Comparison of ENCODE assay signal across 13 cellular contexts in the genomic region with DNA sequence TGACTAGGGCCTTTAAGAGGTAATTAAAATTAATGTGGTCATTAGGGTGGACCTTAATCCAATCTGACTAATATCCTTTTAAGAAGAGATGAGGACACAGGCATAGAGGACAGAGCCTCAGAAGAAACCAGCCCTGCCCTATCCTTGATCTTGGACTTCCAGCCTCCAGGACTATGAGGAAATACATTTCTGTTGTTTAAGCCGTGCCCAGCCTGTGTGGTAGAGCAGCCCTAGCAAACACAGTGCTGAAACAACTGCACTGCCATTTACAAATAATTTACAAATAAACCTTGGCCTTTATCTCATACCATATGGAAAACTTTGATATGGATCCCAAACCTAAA. TPM values are rescaled to one million over a fixed set of nuclear protein-coding genes. Genes with fewer than 3 reads are reported as not detected.
A peak's percentile ranks its signal among the peaks of the same experiment; 100 is the strongest.
DNase-seq lines count a peak whose midpoint lies in the region; ATAC-seq and TF ChIP-seq lines count a peak whose summit lies in the region.
"Had no signal": no experiment of that assay in that cellular context is flagged by ENCODE, and none has a peak within 500 bp of the region (broad histone marks: within the 10 kb centered on the region; RNA-seq: fewer than 3 reads in every experiment).

No MANE protein-coding gene starts in this region.

- no peak overlapping the region for H3K9ac ChIP-seq in SK-N-MC (ENCODE audit: insufficient read length)

- no peaks in the 10 kb centered on the region for H3K9me3 Mint-ChIP-seq in activated naive CD8-positive, alpha-beta T cell treated with anti-CD3 and anti-CD28 coated beads for 36 hours
- H3K9me3 Mint-ChIP-seq in activated naive CD8-positive, alpha-beta T cell treated with anti-CD3 and anti-CD28 coated beads, Interleukin-2, amount 50 U/mL, for 24 hours: no peaks in the 10 kb centered on the region
- H3K9me3 Mint-ChIP-seq: CD8-positive, alpha-beta memory T cell; H9 had no signal

- H3K4me3 ChIP-seq in SK-N-MC: no peak overlapping the region
- H3K4me3 ChIP-seq: BLaER1 treated with 17β-estradiol and CSF1 and Interleukin-3, amounts not matched to agents 10 nM and 100 nM had no signal

- H3K27ac ChIP-seq in SK-N-MC: peak overlapping the region; percentile 67
- no peak overlapping the region for H3K27ac ChIP-seq in caudate nucleus (ENCODE audit: low read depth, low read length)
- H3K27ac ChIP-seq: BLaER1 treated with 17β-estradiol and CSF1 and Interleukin-3, amounts not matched to agents 10 nM and 100 nM; HL-60 had no signal

- H3K36me3 Mint-ChIP-seq in activated naive CD8-positive, alpha-beta T cell treated with anti-CD3 and anti-CD28 coated beads for 36 hours: peaks cover 46% of the 10 kb centered on the region
- peaks cover 61% of the 10 kb centered on the region for H3K36me3 Mint-ChIP-seq in activated naive CD8-positive, alpha-beta T cell treated with anti-CD3 and anti-CD28 coated beads, Interleukin-2, amount 50 U/mL, for 24 hours (ENCODE audit: low read depth)

- H3K4me3 Mint-ChIP-seq in activated naive CD8-positive, alpha-beta T cell treated with anti-CD3 and anti-CD28 coated beads for 36 hours: no peak overlapping the region
- no peak overlapping the region for H3K4me3 Mint-ChIP-seq in activated naive CD8-positive, alpha-beta T cell treated with anti-CD3 and anti-CD28 coated beads, Interleukin-2, amount 50 U/mL, for 24 hours
- H3K4me3 Mint-ChIP-seq: H9 had no signal

- peaks cover 87% of the 10 kb centered on the region for H3K36me3 ChIP-seq in SK-N-MC (ENCODE audit: insufficient read depth, low read length)

- ATAC-seq in activated naive CD8-positive, alpha-beta T cell treated with anti-CD3 and anti-CD28 coated beads, Interleukin-2, amount 50 U/mL, for 24 hours: no peak
- no peak for ATAC-seq in GM21447 (IDR thresholded peaks at IDR 0.05; ENCODE audit: unreplicated experiment)
- no peak for ATAC-seq in SK-N-SH treated with all-trans-retinoic acid at 6 μM for 48 hours

- no peaks in the 10 kb centered on the region for H3K27me3 Mint-ChIP-seq in activated naive CD8-positive, alpha-beta T cell treated with anti-CD3 and anti-CD28 coated beads for 36 hours
- no peaks in the 10 kb centered on the region for H3K27me3 Mint-ChIP-seq in activated naive CD8-positive, alpha-beta T cell treated with anti-CD3 and anti-CD28 coated beads, Interleukin-2, amount 50 U/mL, for 24 hours

- peak overlapping the region; percentile 38 for H3K27ac Mint-ChIP-seq in activated naive CD8-positive, alpha-beta T cell treated with anti-CD3 and anti-CD28 coated beads for 36 hours
- H3K27ac Mint-ChIP-seq in activated naive CD8-positive, alpha-beta T cell treated with anti-CD3 and anti-CD28 coated beads, Interleukin-2, amount 50 U/mL, for 24 hours: no peak overlapping the region

- peaks cover 67% of the 10 kb centered on the region for H3K4me1 Mint-ChIP-seq in activated naive CD8-positive, alpha-beta T cell treated with anti-CD3 and anti-CD28 coated beads for 36 hours
- peaks cover 78% of the 10 kb centered on the region for H3K4me1 Mint-ChIP-seq in activated naive CD8-positive, alpha-beta T cell treated with anti-CD3 and anti-CD28 coated beads, Interleukin-2, amount 50 U/mL, for 24 hours

- DNase-seq in activated naive CD8-positive, alpha-beta T cell treated with anti-CD3 and anti-CD28 coated beads for 36 hours: no peak
- DNase-seq in activated naive CD8-positive, alpha-beta T cell treated with anti-CD3 and anti-CD28 coated beads, Interleukin-2, amount 50 U/mL, for 24 hours: no peak
- DNase-seq in SK-N-MC (ENCODE audit: low read depth, low spot score) (no peak), islet precursor cell (peak; percentile 13), NCI-H774 (lab: John Stamatoyannopoulos, UW) (no peak), caudate nucleus (lab: John Stamatoyannopoulos, UW) (no peak)
- DNase-seq: H9, SIG-M5 had no signal

- H3K9me3 ChIP-seq in SK-N-MC (ENCODE audit: low read depth, low read length): no peaks in the 10 kb centered on the region
- H3K9me3 ChIP-seq: BLaER1 treated with 17β-estradiol and CSF1 and Interleukin-3, amounts not matched to agents 10 nM and 100 nM had no signal

TF ChIP-seq in SK-N-SH treated with all-trans-retinoic acid at 6 μM for 48 hours, 23 proteins besides CTCF, POLR2A, EP300 and RAD21:
- TF ChIP-seq, protein P1, sequence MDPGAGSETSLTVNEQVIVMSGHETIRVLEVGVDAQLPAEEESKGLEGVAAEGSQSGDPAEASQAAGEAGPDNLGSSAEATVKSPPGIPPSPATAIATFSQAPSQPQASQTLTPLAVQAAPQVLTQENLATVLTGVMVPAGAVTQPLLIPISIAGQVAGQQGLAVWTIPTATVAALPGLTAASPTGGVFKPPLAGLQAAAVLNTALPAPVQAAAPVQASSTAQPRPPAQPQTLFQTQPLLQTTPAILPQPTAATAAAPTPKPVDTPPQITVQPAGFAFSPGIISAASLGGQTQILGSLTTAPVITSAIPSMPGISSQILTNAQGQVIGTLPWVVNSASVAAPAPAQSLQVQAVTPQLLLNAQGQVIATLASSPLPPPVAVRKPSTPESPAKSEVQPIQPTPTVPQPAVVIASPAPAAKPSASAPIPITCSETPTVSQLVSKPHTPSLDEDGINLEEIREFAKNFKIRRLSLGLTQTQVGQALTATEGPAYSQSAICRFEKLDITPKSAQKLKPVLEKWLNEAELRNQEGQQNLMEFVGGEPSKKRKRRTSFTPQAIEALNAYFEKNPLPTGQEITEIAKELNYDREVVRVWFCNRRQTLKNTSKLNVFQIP (CRISPR knock-in tag; IDR thresholded peaks at IDR 0.05; ENCODE audit: borderline replicate concordance, low read depth): no peak
- TF ChIP-seq PPARA (CRISPR knock-in tag; IDR thresholded peaks at IDR 0.05; ENCODE audit: borderline replicate concordance) (no peak), GLIS3 (CRISPR knock-in tag; IDR thresholded peaks at IDR 0.05) (no peak), ISL1 (CRISPR knock-in tag; IDR thresholded peaks at IDR 0.05) (no peak)
- TF ChIP-seq, protein P2, sequence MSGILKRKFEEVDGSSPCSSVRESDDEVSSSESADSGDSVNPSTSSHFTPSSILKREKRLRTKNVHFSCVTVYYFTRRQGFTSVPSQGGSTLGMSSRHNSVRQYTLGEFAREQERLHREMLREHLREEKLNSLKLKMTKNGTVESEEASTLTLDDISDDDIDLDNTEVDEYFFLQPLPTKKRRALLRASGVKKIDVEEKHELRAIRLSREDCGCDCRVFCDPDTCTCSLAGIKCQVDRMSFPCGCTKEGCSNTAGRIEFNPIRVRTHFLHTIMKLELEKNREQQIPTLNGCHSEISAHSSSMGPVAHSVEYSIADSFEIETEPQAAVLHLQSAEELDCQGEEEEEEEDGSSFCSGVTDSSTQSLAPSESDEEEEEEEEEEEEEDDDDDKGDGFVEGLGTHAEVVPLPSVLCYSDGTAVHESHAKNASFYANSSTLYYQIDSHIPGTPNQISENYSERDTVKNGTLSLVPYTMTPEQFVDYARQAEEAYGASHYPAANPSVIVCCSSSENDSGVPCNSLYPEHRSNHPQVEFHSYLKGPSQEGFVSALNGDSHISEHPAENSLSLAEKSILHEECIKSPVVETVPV (CRISPR knock-in tag; IDR thresholded peaks at IDR 0.05): no peak

RNA-seq across cellular contexts. Expression of a gene that starts 7.6 kb away (rescaled TPM):
- 100 to 1,000 TPM; 115 to 124 TPM for total RNA-seq in activated naive CD8-positive, alpha-beta T cell treated with anti-CD3 and anti-CD28 coated beads for 36 hours

RNA-seq across cellular contexts. Expression of a gene that starts 23.9 kb away (rescaled TPM):
- 10 to 100 TPM; 90.5 to 92.5 TPM for total RNA-seq in activated naive CD8-positive, alpha-beta T cell treated with anti-CD3 and anti-CD28 coated beads for 36 hours
